In genomic region chr6:27824248-27825024, GRCh38 we compare ENCODE assay signal across 1 cellular context.
TF ChIP-seq lines count a peak whose summit lies in the region.

No MANE protein-coding gene starts in this region.

TF ChIP-seq in GM12878, 131 proteins besides CTCF, POLR2A, EP300 and RAD21 (continued from another document):
- TF ChIP-seq PRDM15 (CRISPR knock-in tag; IDR thresholded peaks at IDR 0.05): peak; percentile 98
